16 cellular contexts compared by ENCODE assay signal in the genomic region with DNA sequence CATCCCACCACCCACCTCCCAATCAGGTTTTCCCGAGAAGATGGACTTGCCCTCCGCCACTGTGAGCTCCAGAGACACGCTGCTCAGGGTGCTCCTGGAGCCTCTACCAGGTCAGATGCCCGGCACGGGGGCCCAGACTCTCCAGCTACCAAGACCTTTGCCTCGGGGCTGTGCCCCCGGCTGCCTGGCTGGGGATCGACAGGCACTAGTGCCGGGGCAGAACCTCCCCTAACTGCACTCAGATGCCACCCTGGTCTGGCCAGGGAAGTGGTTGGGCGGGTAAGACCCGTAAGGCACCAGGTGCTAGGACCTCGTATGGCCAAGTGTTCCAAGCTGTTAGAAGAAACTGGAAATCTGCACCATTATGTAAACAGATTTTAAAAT.
DNase-seq lines count a peak whose midpoint lies in the region; ATAC-seq and TF ChIP-seq lines count a peak whose summit lies in the region.
"Had no signal": no experiment of that assay in that cellular context is flagged by ENCODE, and none has a peak within 500 bp of the region (broad histone marks: within the 10 kb centered on the region; RNA-seq: fewer than 3 reads in every experiment).

No MANE protein-coding gene starts in this region.

- H3K36me3 Mint-ChIP-seq in endodermal cell (ENCODE audit: low read depth) (peaks cover 34% of the 10 kb centered on the region), neural progenitor cell (peaks cover 6% of the 10 kb centered on the region)

- H3K4me2 ChIP-seq in neural progenitor cell, result no peak overlapping the region
- no peak overlapping the region for H3K4me2 ChIP-seq in Karpas-422 (ENCODE audit: low read depth, low read length, poor library complexity, severe bottlenecking)

- WGBS in endodermal cell (ENCODE audit: insufficient coverage in 1 of 2, insufficient read length in 1 of 2), 2 experiments, result 90 to 94% methylated on average over 5 to 12 of the region's 12 CpGs

- TF ChIP-seq CTCF in C4-2B (conservative IDR thresholded peaks at IDR 0.05), result no peak
- TF ChIP-seq CTCF in RWPE2 (IDR thresholded peaks at IDR 0.05; ENCODE audit: poor library complexity, severe bottlenecking), result no peak
- no peak for TF ChIP-seq CTCF in endodermal cell (conservative IDR thresholded peaks at IDR 0.05)
- TF ChIP-seq CTCF in neural progenitor cell (IDR thresholded peaks at IDR 0.05), result no peak

- H3K9me3 ChIP-seq in RWPE2 (ENCODE audit: severe bottlenecking) (no peaks in the 10 kb centered on the region), endodermal cell (ENCODE audit: control insufficient read depth, low read length) (no peaks in the 10 kb centered on the region), neural progenitor cell (ENCODE audit: low read depth) (no peaks in the 10 kb centered on the region), Karpas-422 (ENCODE audit: low read length) (no peaks in the 10 kb centered on the region)
- H3K9me3 ChIP-seq: testis had no signal

- no peaks in the 10 kb centered on the region for H3K27me3 ChIP-seq in RWPE2 (ENCODE audit: insufficient read depth, poor library complexity, severe bottlenecking)
- H3K27me3 ChIP-seq in endodermal cell (ENCODE audit: control insufficient read depth, insufficient read depth, low read length, poor library complexity, severe bottlenecking), result no peaks in the 10 kb centered on the region
- H3K27me3 ChIP-seq in neural progenitor cell, result no peaks in the 10 kb centered on the region
- no peaks in the 10 kb centered on the region for H3K27me3 ChIP-seq in Karpas-422 (ENCODE audit: low read length)
- H3K27me3 ChIP-seq: testis had no signal

- H3K9ac ChIP-seq in endodermal cell (ENCODE audit: extremely low read depth, low read length, poor library complexity, severe bottlenecking), result no peak overlapping the region
- H3K9ac ChIP-seq in neural progenitor cell, result no peak overlapping the region
- H3K9ac ChIP-seq in Karpas-422 (ENCODE audit: low read length), result no peak overlapping the region

- peaks cover 16% of the 10 kb centered on the region for H3K4me1 Mint-ChIP-seq in endodermal cell
- peaks cover 32% of the 10 kb centered on the region for H3K4me1 Mint-ChIP-seq in neural progenitor cell

- H3K27ac Mint-ChIP-seq in endodermal cell (peak overlapping the region; percentile 84), neural progenitor cell (peak overlapping the region; percentile 57)

- H3K9me3 Mint-ChIP-seq in endodermal cell (no peaks in the 10 kb centered on the region), neural progenitor cell (no peaks in the 10 kb centered on the region)

- H3K27me3 Mint-ChIP-seq in endodermal cell (ENCODE audit: insufficient read depth) (no peaks in the 10 kb centered on the region), neural progenitor cell (ENCODE audit: insufficient read depth, low read depth) (peaks cover 3% of the 10 kb centered on the region)

- peak; percentile 83 for DNase-seq in RWPE2 (ENCODE audit: low spot score)
- DNase-seq in endodermal cell, result no peak
- DNase-seq in neural progenitor cell (ENCODE audit: low spot score), result no peak
- DNase-seq in islet precursor cell, result no peak
- DNase-seq in Karpas-422, result no peak
- no peak for DNase-seq in central memory CD4-positive, alpha-beta T cell
- DNase-seq: activated CD4-positive, alpha-beta T cell treated with anti-CD3 and anti-CD28 coated beads for 48 hours; activated gamma-delta T cell; amygdala; NCI-H1417; NCI-H526; small intestine; stimulated activated CD4-positive, alpha-beta T cell treated with anti-CD3 and anti-CD28 coated beads, Interleukin-4, amount 100 ng/mL, for 4 hours; testis had no signal

- no peak overlapping the region for H2AFZ ChIP-seq in neural progenitor cell (replicated peaks)
- no peak overlapping the region for H2AFZ ChIP-seq in Karpas-422 (ENCODE audit: low read length)

- no peaks in the 10 kb centered on the region for H3K9me2 ChIP-seq in Karpas-422 (replicated peaks; ENCODE audit: insufficient read depth, low read length)

- no peak for ATAC-seq in RWPE2 (ENCODE audit: low read depth)
- no peak for ATAC-seq in HG02678 (IDR thresholded peaks at IDR 0.05; ENCODE audit: unreplicated experiment)

- H4K20me1 ChIP-seq in neural progenitor cell (ENCODE audit: low read depth), result peaks cover 27% of the 10 kb centered on the region
- H4K20me1 ChIP-seq in Karpas-422 (ENCODE audit: insufficient read depth, low read depth, low read length), result no peaks in the 10 kb centered on the region

- no peak overlapping the region for H3K4me3 ChIP-seq in RWPE2 (ENCODE audit: severe bottlenecking)
- H3K4me3 ChIP-seq in endodermal cell (ENCODE audit: low read length), result no peak overlapping the region
- H3K4me3 ChIP-seq in neural progenitor cell, result no peak overlapping the region
- no peak overlapping the region for H3K4me3 ChIP-seq in Karpas-422 (ENCODE audit: low read length)
- H3K4me3 ChIP-seq: testis had no signal

- peaks cover 11% of the 10 kb centered on the region for H3K79me2 ChIP-seq in neural progenitor cell (ENCODE audit: low read depth)
- no peaks in the 10 kb centered on the region for H3K79me2 ChIP-seq in Karpas-422 (ENCODE audit: low read length)

- no peak overlapping the region for H3K4me3 Mint-ChIP-seq in endodermal cell
- H3K4me3 Mint-ChIP-seq in neural progenitor cell, result peak overlapping the region; percentile 76

- H3K27ac ChIP-seq in C4-2B, result peak overlapping the region; percentile 61
- no peak overlapping the region for H3K27ac ChIP-seq in RWPE2 (ENCODE audit: poor library complexity, severe bottlenecking)
- no peak overlapping the region for H3K27ac ChIP-seq in endodermal cell (ENCODE audit: low read depth, low read length)
- H3K27ac ChIP-seq in neural progenitor cell, result no peak overlapping the region
- H3K27ac ChIP-seq in Karpas-422 (ENCODE audit: low read length), result no peak overlapping the region
- H3K27ac ChIP-seq: testis had no signal

- H3K4me1 ChIP-seq in RWPE2 (ENCODE audit: insufficient read depth, poor library complexity, severe bottlenecking) (no peaks in the 10 kb centered on the region), endodermal cell (ENCODE audit: control insufficient read depth, insufficient read depth, low read length) (peaks cover 12% of the 10 kb centered on the region), neural progenitor cell (peaks cover 24% of the 10 kb centered on the region), Karpas-422 (ENCODE audit: low read length) (peaks cover 7% of the 10 kb centered on the region; the same call in 1 of the 2 replicates)

- peaks cover 18% of the 10 kb centered on the region for H3F3A ChIP-seq in neural progenitor cell (ENCODE audit: low read depth)

- H3K36me3 ChIP-seq in RWPE2 (ENCODE audit: low read depth) (no peaks in the 10 kb centered on the region), endodermal cell (ENCODE audit: control insufficient read depth, insufficient read depth, low read length) (peaks cover 44% of the 10 kb centered on the region), neural progenitor cell (no peaks in the 10 kb centered on the region), Karpas-422 (ENCODE audit: insufficient read depth, low read length) (no peaks in the 10 kb centered on the region)
